26 cellular contexts compared by ENCODE assay signal in the genomic region with DNA sequence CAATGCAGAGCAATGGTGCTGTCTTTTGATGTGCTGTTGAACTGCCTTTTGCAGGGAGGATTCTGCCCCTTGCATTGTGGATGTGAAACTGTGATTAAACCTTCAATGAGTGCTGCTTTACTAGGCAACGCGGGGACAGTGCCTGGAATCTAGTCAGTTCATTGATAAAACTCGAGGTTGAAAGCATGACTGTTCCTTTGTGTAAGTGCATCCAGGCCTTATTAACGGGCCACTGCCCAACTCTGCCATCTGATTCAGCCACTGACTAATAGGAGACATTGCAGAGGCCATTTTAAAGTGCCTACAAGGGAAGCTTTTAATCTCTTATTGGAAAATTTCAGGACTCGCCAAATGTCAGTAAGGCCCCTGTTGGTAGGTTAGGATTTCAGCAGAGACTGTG. TPM values are rescaled to one million over a fixed set of nuclear protein-coding genes. Genes with fewer than 3 reads are reported as not detected.
DNase-seq lines count a peak whose midpoint lies in the region; ATAC-seq and TF ChIP-seq lines count a peak whose summit lies in the region.
"Had no signal": no experiment of that assay in that cellular context is flagged by ENCODE, and none has a peak within 500 bp of the region (broad histone marks: within the 10 kb centered on the region; RNA-seq: fewer than 3 reads in every experiment).

No MANE protein-coding gene starts in this region.

- intact Hi-C loops in esophagus squamous epithelium (cut with DNase I), result no loop called here
- intact Hi-C loops in ovary (cut with DNase I), result no loop called here

- H3K27ac ChIP-seq in esophagus squamous epithelium (no peak overlapping the region), ovary (no peak overlapping the region)
- H3K27ac ChIP-seq: heart left ventricle, right atrium auricular region, tibial artery, WERI-Rb-1 had no signal

- H3K27me3 ChIP-seq in MG63 (no peaks in the 10 kb centered on the region), esophagus squamous epithelium (no peaks in the 10 kb centered on the region), ovary (no peaks in the 10 kb centered on the region)
- H3K27me3 ChIP-seq: right atrium auricular region, tibial artery had no signal

- 71 to 74% methylated on average over 2 to 5 of the region's 5 CpGs for WGBS in esophagus squamous epithelium, 2 donors
- 78 to 86% (median 82%) methylated on average over 5 of the region's 5 CpGs for WGBS in ovary, 3 donors

- no peak overlapping the region for H3K4me3 Mint-ChIP-seq in T-helper 17 cell
- H3K4me3 Mint-ChIP-seq: activated CD4-positive, alpha-beta memory T cell treated with anti-CD3 and anti-CD28 coated beads for 36 hours; activated naive CD4-positive, alpha-beta T cell treated with anti-CD3 and anti-CD28 coated beads, Interleukin-2, amount 50 U/mL, for 24 hours; activated T-cell treated with anti-CD3 and anti-CD28 coated beads, Interleukin-2, amount 50 U/mL, for 24 hours; naive B cell; stimulated activated memory B cell treated with anti-CD40 and anti-IgM and Interleukin-4, amounts not matched to agents 10 μg/mL and 1 μg/mL and 100 μg/mL, for 72 hours had no signal

- H3K4me1 Mint-ChIP-seq in T-helper 17 cell, result no peaks in the 10 kb centered on the region
- H3K4me1 Mint-ChIP-seq: activated naive CD4-positive, alpha-beta T cell treated with anti-CD3 and anti-CD28 coated beads, Interleukin-2, amount 50 U/mL, for 24 hours; naive B cell; stimulated activated memory B cell treated with anti-CD40 and anti-IgM and Interleukin-4, amounts not matched to agents 10 μg/mL and 1 μg/mL and 100 μg/mL, for 72 hours had no signal

- H3K27me3 Mint-ChIP-seq in T-helper 17 cell, result peaks cover 15% of the 10 kb centered on the region
- H3K27me3 Mint-ChIP-seq: stimulated activated memory B cell treated with anti-CD40 and anti-IgM and Interleukin-4, amounts not matched to agents 10 μg/mL and 1 μg/mL and 100 μg/mL, for 72 hours had no signal

- no peak for TF ChIP-seq EP300 in ovary (IDR thresholded peaks at IDR 0.05)

- no peak for TF ChIP-seq CTCF in retinal pigment epithelial cell (conservative IDR thresholded peaks at IDR 0.05; ENCODE audit: low read depth, low read length)
- no peak for TF ChIP-seq CTCF in esophagus squamous epithelium (IDR thresholded peaks at IDR 0.05)
- no peak for TF ChIP-seq CTCF in ovary (IDR thresholded peaks at IDR 0.05)

- H3K36me3 Mint-ChIP-seq in T-helper 17 cell (ENCODE audit: low read depth), result no peaks in the 10 kb centered on the region
- H3K36me3 Mint-ChIP-seq: activated CD4-positive, alpha-beta memory T cell treated with anti-CD3 and anti-CD28 coated beads for 36 hours; activated naive CD4-positive, alpha-beta T cell treated with anti-CD3 and anti-CD28 coated beads, Interleukin-2, amount 50 U/mL, for 24 hours; naive B cell; stimulated activated memory B cell treated with anti-CD40 and anti-IgM and Interleukin-4, amounts not matched to agents 10 μg/mL and 1 μg/mL and 100 μg/mL, for 72 hours had no signal

- TF ChIP-seq POLR2A in esophagus squamous epithelium (IDR thresholded peaks at IDR 0.05) (no peak), ovary (IDR thresholded peaks at IDR 0.05) (no peak)

- H3K9me3 ChIP-seq in MG63 (no peaks in the 10 kb centered on the region), esophagus squamous epithelium (no peaks in the 10 kb centered on the region), ovary (no peaks in the 10 kb centered on the region), T-helper 17 cell (ENCODE audit: control insufficient read depth, low read length, poor library complexity, severe bottlenecking) (no peaks in the 10 kb centered on the region)
- H3K9me3 ChIP-seq: heart left ventricle, right atrium auricular region, tibial artery had no signal

- no peak overlapping the region for H3K4me3 ChIP-seq in MG63
- H3K4me3 ChIP-seq in retinal pigment epithelial cell (ENCODE audit: low read length), result no peak overlapping the region
- H3K4me3 ChIP-seq in esophagus squamous epithelium, result no peak overlapping the region
- no peak overlapping the region for H3K4me3 ChIP-seq in ovary
- H3K4me3 ChIP-seq: heart left ventricle, lung, right atrium auricular region, tibial artery had no signal

- no peak for ATAC-seq in T-helper 17 cell
- ATAC-seq: heart left ventricle had no signal

- H3K27ac Mint-ChIP-seq in T-helper 17 cell, result no peak overlapping the region
- H3K27ac Mint-ChIP-seq: activated CD4-positive, alpha-beta memory T cell treated with anti-CD3 and anti-CD28 coated beads for 36 hours; activated naive CD4-positive, alpha-beta T cell treated with anti-CD3 and anti-CD28 coated beads, Interleukin-2, amount 50 U/mL, for 24 hours; activated T-cell treated with anti-CD3 and anti-CD28 coated beads, Interleukin-2, amount 50 U/mL, for 24 hours; naive B cell; stimulated activated memory B cell treated with anti-CD40 and anti-IgM and Interleukin-4, amounts not matched to agents 10 μg/mL and 1 μg/mL and 100 μg/mL, for 72 hours had no signal

- DNase-seq in MG63 (peak; percentile 32), astrocyte of the hippocampus (ENCODE audit: low read depth, low spot score) (peak; percentile 83), kidney tubule cell (ENCODE audit: low spot score) (peak; percentile 53), retinal pigment epithelial cell (ENCODE audit: low read depth) (peak; percentile 52), esophagus squamous epithelium (lab: John Stamatoyannopoulos, UW) (no peak), ovary (no peak), NCI-H2171 treated with DMSO at 0.1 percent for 48 hours (lab: John Stamatoyannopoulos, UW) (no peak), T-helper 17 cell (no peak)
- DNase-seq: activated CD4-positive, alpha-beta memory T cell treated with anti-CD3 and anti-CD28 coated beads for 36 hours; activated T-cell treated with anti-CD3 and anti-CD28 coated beads, Interleukin-2, amount 50 U/mL, for 24 hours; AML-193; Calu3; heart left ventricle; naive B cell; NCI-H1436 treated with DMSO at 0.1 percent for 48 hours; NCI-H345; stimulated activated CD4-positive, alpha-beta T cell treated with anti-CD3 and anti-CD28 coated beads, Interleukin-15, amount 100 ng/mL, for 24 hours; T-helper 1 cell; tibial artery; WERI-Rb-1 had no signal

- no peaks in the 10 kb centered on the region for H3K36me3 ChIP-seq in MG63
- H3K36me3 ChIP-seq in esophagus squamous epithelium, result no peaks in the 10 kb centered on the region
- H3K36me3 ChIP-seq in ovary, result no peaks in the 10 kb centered on the region
- H3K36me3 ChIP-seq: heart left ventricle, right atrium auricular region, tibial artery, WERI-Rb-1 had no signal

- H3K4me1 ChIP-seq in esophagus squamous epithelium (no peaks in the 10 kb centered on the region), ovary (ENCODE audit: insufficient read depth) (no peaks in the 10 kb centered on the region)
- H3K4me1 ChIP-seq: heart left ventricle, right atrium auricular region, tibial artery had no signal

RNA-seq across cellular contexts. Expression of gene SLC35F1, which starts 49.3 kb away (rescaled TPM):
- total RNA-seq in MG63 (2014; rRNA removed; shearing (Covaris generic); ENCODE audit: low replicate concordance), result not detected in 2 replicates
- total RNA-seq in esophagus squamous epithelium, result under 1 TPM; 0.08 to 0.57 (median 0.09) TPM
- under 1 TPM in 6 of 7 donors, not detected in 1; 0.08 to 0.51 (median 0.24) TPM for total RNA-seq in ovary
- 1 to 10 TPM in 1 of 2 donors, under 1 TPM in 1; 0.10 to 2.5 TPM for polyA plus RNA-seq in ovary
- not detected for total RNA-seq in T-helper 17 cell
- total RNA-seq: bronchial epithelial cell, Calu3, LHCN-M2 had no signal

Comparison
In these comparisons a context has a peak if more than half of its experiments do, and no peak if none do; other contexts are left out.
1. DNase-seq: peak in MG63 (single experiment), astrocyte of the hippocampus (single experiment), kidney tubule cell (single experiment) and retinal pigment epithelial cell (single experiment); none in esophagus squamous epithelium (single experiment), ovary (0 of 5), NCI-H2171 treated with DMSO at 0.1 percent for 48 hours (single experiment) and T-helper 17 cell (0 of 3).